In genomic region chrX:149760965-149761364, GRCh38 we compare ENCODE assay signal across 27 cellular contexts. TPM values are rescaled to one million over a fixed set of nuclear protein-coding genes. Genes with fewer than 3 reads are reported as not detected.
DNase-seq lines count a peak whose midpoint lies in the region; ATAC-seq, FAIRE-seq and TF ChIP-seq lines count a peak whose summit lies in the region.
"Had no signal": no experiment of that assay in that cellular context is flagged by ENCODE, and none has a peak within 500 bp of the region (broad histone marks: within the 10 kb centered on the region; RNA-seq: fewer than 3 reads in every experiment).

No MANE protein-coding gene starts in this region.

- no peaks in the 10 kb centered on the region for H3K9me3 Mint-ChIP-seq in activated CD4-positive, alpha-beta T cell treated with anti-CD3 and anti-CD28 coated beads, Interleukin-2, amount 10 ng/mL, durations not matched to agents 24 days and 14 days
- H3K9me3 Mint-ChIP-seq in activated CD4-positive, alpha-beta T cell treated with anti-CD3 and anti-CD28 coated beads for 36 hours (ENCODE audit: low read depth), result no peaks in the 10 kb centered on the region
- peaks cover 65% of the 10 kb centered on the region for H3K9me3 Mint-ChIP-seq in endodermal cell
- H3K9me3 Mint-ChIP-seq: CD4-positive, alpha-beta T cell; CD8-positive, alpha-beta memory T cell; GM23338 had no signal

- intact Hi-C loops in activated CD4-positive, alpha-beta T cell treated with anti-CD3 and anti-CD28 coated beads, Interleukin-2, amount 10 ng/mL, durations not matched to agents 24 days and 14 days (cut with micrococcal nuclease), result no loop called here
- intact Hi-C loops in activated CD4-positive, alpha-beta T cell treated with anti-CD3 and anti-CD28 coated beads for 36 hours (cut with DNase I, micrococcal nuclease), result loop anchor here in 1 of 2 experiments (10.0 kb wide), 1 partner anchor 46 kb away; the partner anchor contains the start of gene MAGEA11
- intact Hi-C loops in esophagus squamous epithelium (cut with DNase I), result no loop called here

- no peak overlapping the region for H3K4me3 Mint-ChIP-seq in activated CD4-positive, alpha-beta T cell treated with anti-CD3 and anti-CD28 coated beads, Interleukin-2, amount 10 ng/mL, durations not matched to agents 24 days and 14 days
- no peak overlapping the region for H3K4me3 Mint-ChIP-seq in activated CD4-positive, alpha-beta T cell treated with anti-CD3 and anti-CD28 coated beads for 36 hours
- H3K4me3 Mint-ChIP-seq in endodermal cell, result no peak overlapping the region
- H3K4me3 Mint-ChIP-seq: CD14-positive monocyte; CD4-positive, alpha-beta T cell; CD8-positive, alpha-beta memory T cell; GM23338; H9 had no signal

- H3K27ac ChIP-seq in endodermal cell (ENCODE audit: low read depth, low read length) (no peak overlapping the region), osteoblast (ENCODE audit: low read depth, low read length) (no peak overlapping the region), esophagus squamous epithelium (no peak overlapping the region)
- H3K27ac ChIP-seq: 22Rv1; BLaER1 treated with 17β-estradiol and CSF1 and Interleukin-3, amounts not matched to agents 10 nM and 100 nM had no signal

- no peaks in the 10 kb centered on the region for H4K20me1 ChIP-seq in osteoblast (ENCODE audit: insufficient read depth, low read length)
- H4K20me1 ChIP-seq: BLaER1 treated with 17β-estradiol and CSF1 and Interleukin-3, amounts not matched to agents 10 nM and 100 nM had no signal

- no peaks in the 10 kb centered on the region for H3K79me2 ChIP-seq in osteoblast (ENCODE audit: insufficient read depth, low read length)

- no peaks in the 10 kb centered on the region for H3K27me3 ChIP-seq in endodermal cell (ENCODE audit: control insufficient read depth, insufficient read depth, low read length, poor library complexity, severe bottlenecking)
- no peaks in the 10 kb centered on the region for H3K27me3 ChIP-seq in osteoblast (ENCODE audit: insufficient read depth, low read length)
- no peaks in the 10 kb centered on the region for H3K27me3 ChIP-seq in esophagus squamous epithelium
- H3K27me3 ChIP-seq: BE2C; BLaER1 treated with 17β-estradiol and CSF1 and Interleukin-3, amounts not matched to agents 10 nM and 100 nM had no signal

- peak; percentile 38 for FAIRE-seq in GM12892 (lab: Jason Lieb, UNC)
- FAIRE-seq: A204.1, D721Med, GM12878 had no signal

- H3K4me1 ChIP-seq in endodermal cell (ENCODE audit: control insufficient read depth, insufficient read depth, low read length) (no peaks in the 10 kb centered on the region), osteoblast (ENCODE audit: insufficient read depth, low read length) (no peaks in the 10 kb centered on the region), esophagus squamous epithelium (no peaks in the 10 kb centered on the region)
- H3K4me1 ChIP-seq: BE2C; BLaER1 treated with 17β-estradiol and CSF1 and Interleukin-3, amounts not matched to agents 10 nM and 100 nM had no signal

- no peak overlapping the region for H3K27ac Mint-ChIP-seq in activated CD4-positive, alpha-beta T cell treated with anti-CD3 and anti-CD28 coated beads, Interleukin-2, amount 10 ng/mL, durations not matched to agents 24 days and 14 days
- no peak overlapping the region for H3K27ac Mint-ChIP-seq in activated CD4-positive, alpha-beta T cell treated with anti-CD3 and anti-CD28 coated beads for 36 hours
- H3K27ac Mint-ChIP-seq in endodermal cell, result no peak overlapping the region
- H3K27ac Mint-ChIP-seq: CD14-positive monocyte; CD4-positive, alpha-beta T cell; GM23338; H9 had no signal

- TF ChIP-seq POLR2A in GM12892 (IDR thresholded peaks at IDR 0.05; ENCODE audit: low read depth, low read length) (no peak), esophagus squamous epithelium (IDR thresholded peaks at IDR 0.05) (no peak)

- TF ChIP-seq CTCF in endodermal cell (conservative IDR thresholded peaks at IDR 0.05) (no peak), osteoblast (IDR thresholded peaks at IDR 0.05; ENCODE audit: extremely low read depth, low read depth, low read length) (no peak), esophagus squamous epithelium (IDR thresholded peaks at IDR 0.05) (no peak)

- no peaks in the 10 kb centered on the region for H3K36me3 Mint-ChIP-seq in activated CD4-positive, alpha-beta T cell treated with anti-CD3 and anti-CD28 coated beads, Interleukin-2, amount 10 ng/mL, durations not matched to agents 24 days and 14 days (ENCODE audit: low read depth)
- no peaks in the 10 kb centered on the region for H3K36me3 Mint-ChIP-seq in activated CD4-positive, alpha-beta T cell treated with anti-CD3 and anti-CD28 coated beads for 36 hours (ENCODE audit: low read depth)
- H3K36me3 Mint-ChIP-seq in endodermal cell (ENCODE audit: low read depth), result no peaks in the 10 kb centered on the region
- H3K36me3 Mint-ChIP-seq: CD14-positive monocyte; CD8-positive, alpha-beta memory T cell had no signal

- no peak overlapping the region for H2AFZ ChIP-seq in osteoblast (ENCODE audit: low read length)
- H2AFZ ChIP-seq: GM23338 had no signal

- 92% methylated on average over 2 of the region's 3 CpGs; no CpG with 5 or more reads in 1 of the 2 experiments for WGBS in endodermal cell (ENCODE audit: insufficient coverage in 1 of 2, insufficient read length in 1 of 2), 2 experiments
- 92% methylated on average over 2 of the region's 3 CpGs; no CpG with 5 or more reads in 1 of the 2 donors for WGBS in esophagus squamous epithelium, 2 donors

- CTCF ChIA-PET in activated CD4-positive, alpha-beta T cell treated with anti-CD3 and anti-CD28 coated beads for 36 hours (lab: Charles Lee), result no interaction called here

- DNase-seq in activated CD4-positive, alpha-beta T cell treated with anti-CD3 and anti-CD28 coated beads, Interleukin-2, amount 10 ng/mL, durations not matched to agents 24 days and 14 days, result peak; percentile 7
- DNase-seq in activated CD4-positive, alpha-beta T cell treated with anti-CD3 and anti-CD28 coated beads for 36 hours, result no peak
- DNase-seq in GM12892 (ENCODE audit: insufficient read length) (no peak), endodermal cell (peak; percentile 12), osteoblast (ENCODE audit: insufficient read length, low spot score, missing footprints) (peak; percentile 63), NCI-H1436 treated with DMSO at 0.1 percent for 48 hours (lab: John Stamatoyannopoulos, UW) (no peak), cerebellum (ENCODE audit: low spot score) (no peak), esophagus squamous epithelium (lab: John Stamatoyannopoulos, UW) (no peak)
- DNase-seq: ACHN; AML-193; BE2C; CD4-positive, alpha-beta T cell; CD8-positive, alpha-beta memory T cell; DMS 273 treated with DMSO at 0.1 percent for 48 hours; DMS79; EL; GDM1; H9 had no signal

- H3K4me1 Mint-ChIP-seq in activated CD4-positive, alpha-beta T cell treated with anti-CD3 and anti-CD28 coated beads, Interleukin-2, amount 10 ng/mL, durations not matched to agents 24 days and 14 days, result no peaks in the 10 kb centered on the region
- H3K4me1 Mint-ChIP-seq in activated CD4-positive, alpha-beta T cell treated with anti-CD3 and anti-CD28 coated beads for 36 hours, result no peaks in the 10 kb centered on the region
- no peaks in the 10 kb centered on the region for H3K4me1 Mint-ChIP-seq in endodermal cell
- H3K4me1 Mint-ChIP-seq: CD14-positive monocyte; CD8-positive, alpha-beta memory T cell; GM23338; H9 had no signal

- no peaks in the 10 kb centered on the region for H3K9me3 ChIP-seq in endodermal cell (ENCODE audit: control insufficient read depth, low read length)
- H3K9me3 ChIP-seq in osteoblast (ENCODE audit: low read depth, low read length), result no peaks in the 10 kb centered on the region
- no peaks in the 10 kb centered on the region for H3K9me3 ChIP-seq in esophagus squamous epithelium
- H3K9me3 ChIP-seq: BE2C had no signal

- peaks cover 5% of the 10 kb centered on the region for H3K27me3 Mint-ChIP-seq in activated CD4-positive, alpha-beta T cell treated with anti-CD3 and anti-CD28 coated beads, Interleukin-2, amount 10 ng/mL, durations not matched to agents 24 days and 14 days
- peaks cover 2% of the 10 kb centered on the region for H3K27me3 Mint-ChIP-seq in activated CD4-positive, alpha-beta T cell treated with anti-CD3 and anti-CD28 coated beads for 36 hours
- H3K27me3 Mint-ChIP-seq in endodermal cell (ENCODE audit: insufficient read depth), result no peaks in the 10 kb centered on the region
- H3K27me3 Mint-ChIP-seq: CD4-positive, alpha-beta T cell had no signal

- H3K4me3 ChIP-seq in endodermal cell (ENCODE audit: low read length), result no peak overlapping the region
- H3K4me3 ChIP-seq in osteoblast (ENCODE audit: insufficient read depth, low read length), result no peak overlapping the region
- no peak overlapping the region for H3K4me3 ChIP-seq in esophagus squamous epithelium
- H3K4me3 ChIP-seq: BLaER1 treated with 17β-estradiol and CSF1 and Interleukin-3, amounts not matched to agents 10 nM and 100 nM; GM12878; GM23338 had no signal

- no peak for ATAC-seq in activated CD4-positive, alpha-beta T cell treated with anti-CD3 and anti-CD28 coated beads for 36 hours
- ATAC-seq: GM12878, GM23338, HCT116 had no signal

- no peak overlapping the region for H3K4me2 ChIP-seq in osteoblast (ENCODE audit: insufficient read depth, low read length)
- H3K4me2 ChIP-seq: BLaER1 treated with 17β-estradiol and CSF1 and Interleukin-3, amounts not matched to agents 10 nM and 100 nM; GM23338 had no signal

- POLR2A ChIA-PET in activated CD4-positive, alpha-beta T cell treated with anti-CD3 and anti-CD28 coated beads for 36 hours (lab: Charles Lee), result no interaction called here

- H3K9ac ChIP-seq in endodermal cell (ENCODE audit: extremely low read depth, low read length, poor library complexity, severe bottlenecking), result no peak overlapping the region
- H3K9ac ChIP-seq: BLaER1 treated with 17β-estradiol and CSF1 and Interleukin-3, amounts not matched to agents 10 nM and 100 nM had no signal

- H3K36me3 ChIP-seq in endodermal cell (ENCODE audit: control insufficient read depth, insufficient read depth, low read length) (no peaks in the 10 kb centered on the region), osteoblast (ENCODE audit: insufficient read depth, low read length) (no peaks in the 10 kb centered on the region), esophagus squamous epithelium (no peaks in the 10 kb centered on the region)
- H3K36me3 ChIP-seq: BE2C; BLaER1 treated with 17β-estradiol and CSF1 and Interleukin-3, amounts not matched to agents 10 nM and 100 nM had no signal

RNA-seq across cellular contexts. Expression of gene HSFX1, which starts 12.9 kb away (rescaled TPM):
- 0.50 and 0.58 TPM in 2 replicates for total RNA-seq in activated CD4-positive, alpha-beta T cell treated with anti-CD3 and anti-CD28 coated beads, Interleukin-2, amount 10 ng/mL, durations not matched to agents 24 days and 14 days
- under 1 TPM; 0.25 to 0.47 TPM for total RNA-seq in activated CD4-positive, alpha-beta T cell treated with anti-CD3 and anti-CD28 coated beads for 36 hours
- 0.19 TPM for polyA plus RNA-seq in GM12892 (2012; ENCODE audit: missing spikeins)
- 1 to 10 TPM; 3.2 to 3.4 TPM for total RNA-seq in endodermal cell
- polyA plus RNA-seq in endodermal cell (2013, experiment 1 of 2), result 1.2 TPM
- polyA plus RNA-seq in endodermal cell (2013, experiment 2 of 2), result 1.1 TPM
- total RNA-seq in osteoblast, result 0.36 and 0.59 TPM in 2 replicates
- total RNA-seq in cerebellum, result 3.0 TPM
- 1 to 10 TPM in 2 of 4 donors, under 1 TPM in 1, not detected in 1; 0.35 to 1.4 (median 1.1) TPM for total RNA-seq in esophagus squamous epithelium
- total RNA-seq: H4 had no signal
- polyA plus RNA-seq: CD14-positive monocyte, GM23338 had no signal

RNA-seq across cellular contexts. Expression of gene MAGEA9, which starts 20.8 kb away (rescaled TPM):
- not detected in 2 replicates for total RNA-seq in activated CD4-positive, alpha-beta T cell treated with anti-CD3 and anti-CD28 coated beads, Interleukin-2, amount 10 ng/mL, durations not matched to agents 24 days and 14 days
- not detected for total RNA-seq in activated CD4-positive, alpha-beta T cell treated with anti-CD3 and anti-CD28 coated beads for 36 hours
- polyA plus RNA-seq in GM12892 (2012; ENCODE audit: missing spikeins), result not detected
- total RNA-seq in endodermal cell, result not detected
- polyA plus RNA-seq in endodermal cell (2013, experiment 1 of 2), result not detected
- polyA plus RNA-seq in endodermal cell (2013, experiment 2 of 2), result not detected
- not detected in 2 replicates for total RNA-seq in osteoblast
- not detected for total RNA-seq in cerebellum
- total RNA-seq in esophagus squamous epithelium, result not detected
- total RNA-seq: CD4-positive, alpha-beta T cell; CD8-positive, alpha-beta memory T cell; GM12878; GM23338; H4 had no signal
- polyA plus RNA-seq: CD14-positive monocyte; CD8-positive, alpha-beta memory T cell; GM12878; GM23338 had no signal

RNA-seq across cellular contexts. Expression of gene MAGEA11, which starts 49.1 kb away (rescaled TPM):
- not detected in 2 replicates for total RNA-seq in activated CD4-positive, alpha-beta T cell treated with anti-CD3 and anti-CD28 coated beads, Interleukin-2, amount 10 ng/mL, durations not matched to agents 24 days and 14 days
- not detected for total RNA-seq in activated CD4-positive, alpha-beta T cell treated with anti-CD3 and anti-CD28 coated beads for 36 hours
- not detected for polyA plus RNA-seq in GM12892 (2012; ENCODE audit: missing spikeins)
- total RNA-seq in endodermal cell (not detected), osteoblast (not detected in 2 replicates), cerebellum (not detected), esophagus squamous epithelium (under 1 TPM in 2 of 4 donors, not detected in 2; 0.30 to 0.44 TPM)
- polyA plus RNA-seq in endodermal cell (2013, experiment 1 of 2), result 0.18 TPM
- 0.12 TPM for polyA plus RNA-seq in endodermal cell (2013, experiment 2 of 2)
- total RNA-seq: CD4-positive, alpha-beta T cell; CD8-positive, alpha-beta memory T cell; GM12878; GM23338; H9 had no signal
- polyA plus RNA-seq: CD14-positive monocyte; CD8-positive, alpha-beta memory T cell; GM23338 had no signal

Comparison
In these comparisons a context has a peak if more than half of its experiments do, and no peak if none do; other contexts are left out.
1. DNase-seq: peak in activated CD4-positive, alpha-beta T cell treated with anti-CD3 and anti-CD28 coated beads, Interleukin-2, amount 10 ng/mL, durations not matched to agents 24 days and 14 days (single experiment), endodermal cell (single experiment) and osteoblast (single experiment); none in activated CD4-positive, alpha-beta T cell treated with anti-CD3 and anti-CD28 coated beads for 36 hours (single experiment), GM12892 (single experiment), NCI-H1436 treated with DMSO at 0.1 percent for 48 hours (single experiment), cerebellum (single experiment) and esophagus squamous epithelium (single experiment).